8 cellular contexts compared by ENCODE assay signal in the genomic region with DNA sequence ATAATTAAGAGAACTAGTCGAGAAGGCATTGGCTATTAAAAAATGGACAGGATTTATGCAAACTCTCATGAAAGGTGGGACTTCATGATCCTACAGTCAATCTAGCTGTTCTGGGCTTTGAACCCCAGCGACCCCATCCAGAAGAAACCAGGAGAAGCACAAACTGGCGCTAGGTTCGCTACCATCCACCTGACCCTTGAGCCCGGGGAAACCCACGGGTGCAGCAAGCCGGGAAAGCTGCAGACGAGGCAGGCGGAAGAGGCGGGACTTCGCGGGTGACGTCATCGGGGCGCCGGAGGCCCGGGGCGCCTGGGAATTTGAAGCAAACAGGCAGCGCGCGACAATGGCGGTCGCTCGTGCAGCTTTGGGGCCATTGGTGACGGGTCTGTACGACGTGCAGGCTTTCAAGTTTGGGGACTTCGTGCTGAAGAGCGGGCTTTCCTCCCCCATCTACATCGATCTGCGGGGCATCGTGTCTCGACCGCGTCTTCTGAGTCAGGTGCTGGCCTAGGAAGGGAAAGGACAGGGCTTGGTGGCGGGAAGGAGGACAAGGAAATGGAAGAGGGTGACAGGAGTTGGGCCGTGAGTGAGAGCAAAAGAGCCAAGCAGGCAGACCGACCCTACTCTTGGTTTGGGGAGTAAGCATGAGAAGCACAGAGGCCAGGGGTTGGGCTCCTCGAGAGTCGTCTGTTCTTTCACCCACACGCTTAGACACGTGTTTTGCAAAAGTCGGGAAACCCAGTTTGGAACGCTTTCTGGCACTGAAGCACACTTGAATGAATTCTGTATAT. TPM values are rescaled to one million over a fixed set of nuclear protein-coding genes. Genes with fewer than 3 reads are reported as not detected.
A peak's percentile ranks its signal among the peaks of the same experiment; 100 is the strongest.
DNase-seq lines count a peak whose midpoint lies in the region; ATAC-seq and TF ChIP-seq lines count a peak whose summit lies in the region.

A gene (plus strand): TSS at position 324 of the 791 bp plus-strand sequence. CDS start 20 bp downstream, at position 344.

- no peaks in the 10 kb centered on the region; the same call in 1 of the 2 replicates for H3K27me3 ChIP-seq in H7 (ENCODE audit: control insufficient read depth, insufficient read depth, low read length)
- peaks cover 8% of the 10 kb centered on the region for H3K27me3 ChIP-seq in MG63
- H3K27me3 ChIP-seq in foreskin keratinocyte, result no peaks in the 10 kb centered on the region
- peaks cover 44% of the 10 kb centered on the region for H3K27me3 ChIP-seq in neural progenitor cell

- no peaks in the 10 kb centered on the region for H3K9me3 Mint-ChIP-seq in neural progenitor cell

- peaks cover 15% of the 10 kb centered on the region for H3K4me1 ChIP-seq in foreskin keratinocyte
- peaks cover 19% of the 10 kb centered on the region for H3K4me1 ChIP-seq in neural progenitor cell

- TF ChIP-seq CTCF in foreskin keratinocyte (conservative IDR thresholded peaks at IDR 0.05), result no peak
- TF ChIP-seq CTCF in neural progenitor cell (IDR thresholded peaks at IDR 0.05), result no peak

- H3K27ac ChIP-seq in foreskin keratinocyte, result peak within 1 kb of the TSS; percentile 74
- H3K27ac ChIP-seq in neural progenitor cell, result peak within 1 kb of the TSS; percentile 34

- H3K4me3 ChIP-seq in H7 (ENCODE audit: insufficient read depth, low read depth, low read length), result peak within 1 kb of the TSS; percentile 83
- peak within 1 kb of the TSS; percentile 78 for H3K4me3 ChIP-seq in MG63
- H3K4me3 ChIP-seq in neural progenitor cell, result peak within 1 kb of the TSS; percentile 85

- H3K9me3 ChIP-seq in MG63, result no peaks in the 10 kb centered on the region
- no peaks in the 10 kb centered on the region for H3K9me3 ChIP-seq in neural progenitor cell (ENCODE audit: low read depth)

- peaks cover 27% of the 10 kb centered on the region for H3K4me1 Mint-ChIP-seq in neural progenitor cell

- peaks cover 46% of the 10 kb centered on the region for H3K79me2 ChIP-seq in neural progenitor cell (ENCODE audit: low read depth)

- H3K4me2 ChIP-seq in neural progenitor cell, result peak within 1 kb of the TSS; percentile 88

- H3K36me3 Mint-ChIP-seq in neural progenitor cell, result peaks cover 3% of the 10 kb centered on the region

- H3K27ac Mint-ChIP-seq in neural progenitor cell, result peak within 1 kb of the TSS; percentile 100

- peaks cover 10% of the 10 kb centered on the region for H4K20me1 ChIP-seq in neural progenitor cell (ENCODE audit: low read depth)

- peaks cover 2% of the 10 kb centered on the region for H3K36me3 ChIP-seq in H7 (replicated peaks; ENCODE audit: control insufficient read depth, insufficient read depth, low read length)
- H3K36me3 ChIP-seq in MG63, result peaks cover 21% of the 10 kb centered on the region
- no peaks in the 10 kb centered on the region for H3K36me3 ChIP-seq in neural progenitor cell

- no peaks in the 10 kb centered on the region for H3F3A ChIP-seq in neural progenitor cell (ENCODE audit: low read depth)

- no peaks in the 10 kb centered on the region for H3K27me3 Mint-ChIP-seq in neural progenitor cell (ENCODE audit: insufficient read depth, low read depth)

- ATAC-seq in foreskin keratinocyte, result peak; percentile 93

- DNase-seq in ELR (ENCODE audit: low read depth) (peak; percentile 86), H7 (peak; percentile 88), MG63 (peak; percentile 93), SHP77 (lab: John Stamatoyannopoulos, UW) (peak; percentile 68 to 86), activated gamma-delta T cell (lab: John Stamatoyannopoulos, UW) (peak; percentile 77), foreskin keratinocyte (peak in 1 of 2 donors; percentile 65), neural progenitor cell (ENCODE audit: low spot score) (peak; percentile 92), stromal cell of bone marrow (ENCODE audit: low read depth) (peak; percentile 66)

- peak within 1 kb of the TSS; percentile 80 for H2AFZ ChIP-seq in neural progenitor cell (replicated peaks)

- peak within 1 kb of the TSS; percentile 94 for H3K9ac ChIP-seq in neural progenitor cell

- peak within 1 kb of the TSS; percentile 100 for H3K4me3 Mint-ChIP-seq in neural progenitor cell

RNA-seq across cellular contexts. Expression of the gene that starts here (rescaled TPM):
- 34.8 and 48.1 TPM in 2 replicates for total RNA-seq in H7 (2014; rRNA removed; shearing (Covaris generic))
- 50.0 and 56.7 TPM in 2 replicates for total RNA-seq in MG63 (2014; rRNA removed; shearing (Covaris generic); ENCODE audit: low replicate concordance)
- 44.9 and 45.1 TPM in 2 replicates for total RNA-seq in foreskin keratinocyte
- 52.7 and 57.5 TPM in 2 replicates for polyA plus RNA-seq in foreskin keratinocyte
- total RNA-seq in neural progenitor cell (ENCODE audit: low replicate concordance), result 42.2 and 47.6 TPM in 2 replicates
